Comparison of ENCODE assay signal across 8 cellular contexts in the genomic region with DNA sequence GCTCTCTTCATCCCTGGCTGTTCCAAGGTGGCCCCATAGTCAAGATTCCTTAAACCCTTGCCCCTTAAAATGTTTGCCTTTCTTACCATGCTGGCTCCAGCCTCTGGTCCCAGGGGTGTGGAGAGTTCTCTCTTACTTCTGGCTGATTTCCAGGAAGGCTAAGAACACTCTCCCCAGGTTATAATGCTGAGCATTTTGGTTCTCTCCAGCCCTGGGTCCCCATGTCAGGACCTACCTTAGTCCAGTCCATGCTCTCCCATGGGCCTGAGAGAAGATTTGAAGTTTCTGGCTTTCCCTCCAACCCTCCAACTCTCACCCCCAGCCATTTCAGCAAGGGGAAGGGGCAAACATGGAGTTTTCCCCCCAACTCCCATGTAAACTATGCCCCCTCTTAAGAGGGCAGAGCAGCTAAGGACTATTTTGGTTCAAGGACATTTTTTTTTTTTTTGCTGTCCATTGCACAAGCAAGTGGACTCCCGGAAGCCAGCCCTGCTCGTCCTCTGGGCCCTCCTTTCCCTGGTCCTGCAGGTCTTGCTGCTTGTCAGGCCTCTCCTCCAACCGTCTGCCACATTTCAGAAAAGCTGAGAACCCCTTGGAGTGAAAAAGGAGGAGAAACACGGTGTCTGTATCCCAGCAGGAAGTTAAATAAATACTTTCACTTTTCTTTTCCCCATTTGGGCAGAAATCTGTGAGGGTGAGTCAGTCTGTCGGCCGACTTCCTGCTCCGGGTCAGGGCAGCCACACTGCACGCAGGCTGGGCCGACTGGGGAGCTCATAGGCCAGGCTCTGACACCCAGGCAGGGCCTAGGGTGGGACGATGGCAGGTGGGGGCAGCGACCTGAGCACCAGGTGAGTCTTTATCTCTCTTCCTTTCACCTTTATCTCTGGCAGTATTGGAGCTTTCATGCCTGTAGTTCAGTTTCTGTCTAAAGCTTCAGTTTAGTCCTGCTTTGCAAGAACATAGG. TPM values are rescaled to one million over a fixed set of nuclear protein-coding genes. Genes with fewer than 3 reads are reported as not detected.
DNase-seq lines count a peak whose midpoint lies in the region; ATAC-seq and TF ChIP-seq lines count a peak whose summit lies in the region.

A gene (plus strand): TSS at position 741 of the 965 bp plus-strand sequence. CDS start 77 bp downstream, at position 818.

- no peaks in the 10 kb centered on the region for H3K36me3 ChIP-seq in left ventricle myocardium inferior

- H3K4me1 ChIP-seq in left ventricle myocardium inferior = peaks cover 38% of the 10 kb centered on the region

- intact Hi-C loops in left ventricle myocardium inferior (cut with micrococcal nuclease) = no loop called here

- H3K9me3 ChIP-seq in left ventricle myocardium inferior (replicated peaks) = peaks cover 15% of the 10 kb centered on the region

- ATAC-seq in HG03439 (IDR thresholded peaks at IDR 0.05; ENCODE audit: unreplicated experiment) = peak; percentile 81

- H3K4me3 ChIP-seq in AG10803 (ENCODE audit: low read length) = peak within 1 kb of the TSS; percentile 68
- H3K4me3 ChIP-seq in left ventricle myocardium inferior = peak within 1 kb of the TSS; percentile 66
- H3K4me3 ChIP-seq in skin epidermis = peak within 1 kb of the TSS; percentile 8 to 39 (median 29)

- H3K27ac ChIP-seq in left ventricle myocardium inferior (replicated peaks) (peak within 1 kb of the TSS; percentile 89), skin epidermis (peak within 1 kb of the TSS; percentile 14 to 91 (median 81))

- DNase-seq in AG10803 (ENCODE audit: low read depth) (peak; percentile 83), GM19240 (ENCODE audit: insufficient read length, low spot score) (peak; percentile 60), SKM-1 (lab: John Stamatoyannopoulos, UW; ENCODE audit: unreplicated experiment) (peak; percentile 58), left ventricle myocardium inferior (peak; percentile 73), NCI-H82 (lab: John Stamatoyannopoulos, UW) (no peak)
- peak; percentile 82 for DNase-seq in activated naive CD4-positive, alpha-beta T cell treated with anti-CD3 and anti-CD28 coated beads, Interleukin-2, amount 50 U/mL, for 16 hours

- H3K27me3 ChIP-seq in left ventricle myocardium inferior (ENCODE audit: low read depth) = no peaks in the 10 kb centered on the region

- no peak for TF ChIP-seq CTCF in AG10803 (conservative IDR thresholded peaks at IDR 0.05; ENCODE audit: low read length)
- TF ChIP-seq CTCF in left ventricle myocardium inferior (IDR thresholded peaks at IDR 0.05; ENCODE audit: borderline replicate concordance) = no peak

RNA-seq across cellular contexts. Expression of the gene that starts here (rescaled TPM):
- 4.3 TPM for total RNA-seq in left ventricle myocardium inferior
